ENCODE assay signal across 12 cellular contexts in genomic region chr11:88363566-88364169, GRCh38. TPM values are rescaled to one million over a fixed set of nuclear protein-coding genes. Genes with fewer than 3 reads are reported as not detected.
DNase-seq lines count a peak whose midpoint lies in the region; ATAC-seq and TF ChIP-seq lines count a peak whose summit lies in the region.
"Had no signal": no experiment of that assay in that cellular context is flagged by ENCODE, and none has a peak within 500 bp of the region (broad histone marks: within the 10 kb centered on the region; RNA-seq: fewer than 3 reads in every experiment).

No MANE protein-coding gene starts in this region.

- peaks cover 11% of the 10 kb centered on the region for H3K4me1 ChIP-seq in RWPE2 (ENCODE audit: insufficient read depth, poor library complexity, severe bottlenecking)

- H3K36me3 ChIP-seq in RWPE2 (ENCODE audit: low read depth): no peaks in the 10 kb centered on the region

- peak; percentile 42 for DNase-seq in COLO829 (ENCODE audit: low spot score)
- DNase-seq in HCEC 1CT: peak; percentile 47
- no peak for DNase-seq in RWPE2 (ENCODE audit: low spot score)
- peak; percentile 51 for DNase-seq in fibroblast of villous mesenchyme (ENCODE audit: low read depth)
- DNase-seq in D341Med (ENCODE audit: low spot score): no peak
- no peak for DNase-seq in SK-N-DZ (ENCODE audit: low spot score)
- DNase-seq in NCI-H146 treated with DMSO at 0.1 percent for 48 hours (lab: John Stamatoyannopoulos, UW; ENCODE audit: unreplicated experiment): no peak
- DNase-seq: activated naive CD4-positive, alpha-beta T cell treated with Interleukin-2 at 50 U/mL for 16 hours; DMS79 treated with DMSO at 0.1 percent for 48 hours; NCI-H146; stimulated activated naive CD4-positive, alpha-beta T cell had no signal

- no peaks in the 10 kb centered on the region for H3K27me3 ChIP-seq in RWPE2 (ENCODE audit: insufficient read depth, poor library complexity, severe bottlenecking)

- TF ChIP-seq CTCF in RWPE2 (IDR thresholded peaks at IDR 0.05; ENCODE audit: poor library complexity, severe bottlenecking) (no peak), fibroblast of villous mesenchyme (IDR thresholded peaks at IDR 0.05; ENCODE audit: insufficient read depth, low read depth, low read length) (no peak)

- peak overlapping the region; percentile 6 for H3K27ac ChIP-seq in RWPE2 (ENCODE audit: poor library complexity, severe bottlenecking)

- no peaks in the 10 kb centered on the region for H3K9me3 ChIP-seq in RWPE2 (ENCODE audit: severe bottlenecking)

- ATAC-seq in RWPE2 (ENCODE audit: low read depth) (peak; percentile 64), HG02678 (IDR thresholded peaks at IDR 0.05; ENCODE audit: unreplicated experiment) (no peak)

- H3K4me3 ChIP-seq in RWPE2 (ENCODE audit: severe bottlenecking): no peak overlapping the region
- H3K4me3 ChIP-seq in fibroblast of villous mesenchyme (ENCODE audit: low read depth, low read length): no peak overlapping the region

RNA-seq across cellular contexts. Expression of gene CTSC, which starts 26.1 kb away (rescaled TPM):
- 145 and 276 TPM in 2 replicates for total RNA-seq in fibroblast of villous mesenchyme
- polyA plus RNA-seq in SK-N-DZ (2014; cell fraction: cytosol; rRNA removed): 183 and 193 TPM in 2 replicates
- 123 and 152 TPM in 2 replicates for polyA plus RNA-seq in SK-N-DZ (2014; cell fraction: nucleus; rRNA removed)

Comparison
In these comparisons a context has a peak if more than half of its experiments do, and no peak if none do; other contexts are left out.
1. DNase-seq: peak in COLO829 (single experiment), HCEC 1CT (single experiment) and fibroblast of villous mesenchyme (single experiment); none in RWPE2 (single experiment), D341Med (single experiment), SK-N-DZ (single experiment) and NCI-H146 treated with DMSO at 0.1 percent for 48 hours (single experiment).